1 cellular context compared by ENCODE assay signal in the genomic region with DNA sequence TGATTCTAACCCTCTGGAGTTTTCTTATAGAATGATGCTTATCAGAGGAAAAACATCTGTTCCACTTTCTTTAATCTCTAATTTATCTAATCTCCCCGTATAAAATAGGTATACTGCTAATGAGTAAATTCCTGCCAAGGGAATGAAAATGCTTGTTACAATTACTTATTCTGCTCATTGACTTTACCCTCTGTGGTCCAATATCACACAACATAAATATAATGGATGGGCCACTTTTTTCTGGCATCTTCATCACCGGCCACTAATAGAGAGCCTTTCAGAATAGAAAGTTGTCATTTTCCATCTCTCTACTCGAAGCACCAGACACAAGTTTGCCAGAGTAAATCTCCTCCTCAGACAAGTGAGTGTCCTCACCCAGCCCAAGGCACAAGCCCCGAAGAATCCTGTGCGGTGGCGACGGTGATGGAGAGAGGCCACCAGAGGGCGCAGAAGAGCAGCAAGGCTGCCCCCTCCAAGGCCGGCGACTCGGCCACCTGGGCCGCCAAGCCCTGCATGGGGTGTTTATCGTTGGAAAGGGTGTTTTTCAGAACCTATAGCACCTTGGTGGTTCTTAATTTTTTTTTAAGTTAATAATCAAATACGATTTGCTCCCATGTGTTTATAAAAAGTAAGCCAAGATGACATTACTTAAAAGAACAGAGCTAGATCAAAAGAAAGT.
TF ChIP-seq lines count a peak whose summit lies in the region.

No MANE protein-coding gene starts in this region.

TF ChIP-seq in HepG2, 621 proteins besides CTCF, POLR2A, EP300 and RAD21 (continued from another document and continues in another):
- TF ChIP-seq JUNB (CRISPR knock-in tag; IDR thresholded peaks at IDR 0.05; ENCODE audit: borderline replicate concordance) = no peak
- no peak for TF ChIP-seq MLLT10 (CRISPR knock-in tag; IDR thresholded peaks at IDR 0.05)
- TF ChIP-seq ZNF75D (CRISPR knock-in tag; IDR thresholded peaks at IDR 0.05; ENCODE audit: borderline replicate concordance) = no peak
- TF ChIP-seq MTF1 (CRISPR knock-in tag; IDR thresholded peaks at IDR 0.05) = no peak
- TF ChIP-seq SAP130 (CRISPR knock-in tag; IDR thresholded peaks at IDR 0.05; ENCODE audit: low read depth) = peak; percentile 36; the same call in 1 of the 2 replicates
- no peak for TF ChIP-seq SALL2 (CRISPR knock-in tag; IDR thresholded peaks at IDR 0.05)
- TF ChIP-seq EZH2 (conservative IDR thresholded peaks at IDR 0.05; ENCODE audit: low read depth, low read length) = no peak
- TF ChIP-seq, protein P1, sequence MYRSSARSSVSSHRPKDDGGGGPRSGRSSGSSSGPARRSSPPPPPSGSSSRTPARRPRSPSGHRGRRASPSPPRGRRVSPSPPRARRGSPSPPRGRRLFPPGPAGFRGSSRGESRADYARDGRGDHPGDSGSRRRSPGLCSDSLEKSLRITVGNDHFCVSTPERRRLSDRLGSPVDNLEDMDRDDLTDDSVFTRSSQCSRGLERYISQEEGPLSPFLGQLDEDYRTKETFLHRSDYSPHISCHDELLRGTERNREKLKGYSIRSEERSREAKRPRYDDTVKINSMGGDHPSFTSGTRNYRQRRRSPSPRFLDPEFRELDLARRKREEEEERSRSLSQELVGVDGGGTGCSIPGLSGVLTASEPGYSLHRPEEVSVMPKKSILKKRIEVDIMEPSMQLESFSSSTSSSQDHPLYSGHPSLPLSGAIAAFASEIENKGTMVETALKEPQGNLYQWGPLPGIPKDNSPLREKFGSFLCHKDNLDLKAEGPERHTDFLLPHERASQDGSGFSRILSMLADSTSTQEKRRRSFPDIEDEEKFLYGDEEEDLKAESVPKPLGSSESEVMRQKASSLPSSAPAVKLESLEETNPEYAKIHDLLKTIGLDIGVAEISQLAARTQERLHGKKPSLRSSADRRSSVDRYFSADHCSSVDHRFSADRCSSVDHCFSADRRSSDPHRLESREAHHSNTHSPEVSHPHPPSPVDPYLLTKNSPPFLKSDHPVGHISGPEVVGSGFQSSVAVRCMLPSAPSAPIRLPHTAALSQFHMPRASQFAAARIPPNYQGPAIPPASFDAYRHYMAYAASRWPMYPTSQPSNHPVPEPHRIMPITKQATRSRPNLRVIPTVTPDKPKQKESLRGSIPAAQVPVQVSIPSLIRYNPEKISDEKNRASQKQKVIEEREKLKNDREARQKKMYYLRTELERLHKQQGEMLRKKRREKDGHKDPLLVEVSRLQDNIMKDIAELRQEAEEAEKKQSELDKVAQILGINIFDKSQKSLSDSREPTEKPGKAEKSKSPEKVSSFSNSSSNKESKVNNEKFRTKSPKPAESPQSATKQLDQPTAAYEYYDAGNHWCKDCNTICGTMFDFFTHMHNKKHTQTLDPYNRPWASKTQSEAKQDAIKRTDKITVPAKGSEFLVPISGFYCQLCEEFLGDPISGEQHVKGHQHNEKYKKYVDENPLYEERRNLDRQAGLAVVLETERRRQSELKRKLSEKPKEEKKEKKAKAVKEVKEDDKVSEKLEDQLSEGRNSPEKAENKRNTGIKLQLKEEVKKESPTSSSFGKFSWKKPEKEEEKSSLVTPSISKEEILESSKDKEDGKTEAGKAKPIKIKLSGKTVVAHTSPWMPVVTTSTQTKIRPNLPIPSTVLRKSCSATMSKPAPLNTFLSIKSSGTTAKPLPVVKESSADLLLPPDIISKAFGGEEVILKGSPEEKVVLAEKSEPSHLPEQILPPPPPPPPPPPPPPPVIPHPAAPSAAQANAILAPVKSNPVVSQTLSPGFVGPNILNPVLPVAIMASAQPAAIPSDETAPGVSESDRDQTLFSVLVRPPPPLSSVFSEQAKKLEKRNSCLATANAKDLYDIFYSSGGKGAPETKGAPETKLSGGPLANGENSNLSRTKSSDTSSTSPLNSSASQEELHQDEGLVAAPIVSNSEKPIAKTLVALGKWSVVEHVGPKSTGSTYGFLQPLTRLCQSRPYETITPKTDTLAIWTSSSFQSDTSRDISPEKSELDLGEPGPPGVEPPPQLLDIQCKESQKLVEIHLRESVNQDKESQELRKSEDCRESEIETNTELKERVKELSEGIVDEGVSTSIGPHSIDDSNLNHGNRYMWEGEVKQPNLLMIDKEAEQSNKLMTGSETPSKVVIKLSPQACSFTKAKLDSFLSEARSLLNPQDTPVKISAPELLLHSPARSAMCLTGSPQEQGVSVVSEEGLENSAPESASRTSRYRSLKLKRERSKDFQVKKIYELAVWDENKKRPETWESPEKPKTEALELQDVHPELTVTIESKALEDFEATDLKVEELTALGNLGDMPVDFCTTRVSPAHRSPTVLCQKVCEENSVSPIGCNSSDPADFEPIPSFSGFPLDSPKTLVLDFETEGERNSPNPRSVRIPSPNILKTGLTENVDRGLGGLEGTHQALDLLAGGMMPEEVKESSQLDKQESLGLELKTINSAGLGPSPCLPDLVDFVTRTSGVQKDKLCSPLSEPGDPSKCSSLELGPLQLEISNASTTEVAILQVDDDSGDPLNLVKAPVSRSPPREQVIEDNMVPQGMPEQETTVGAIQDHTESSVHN (CRISPR knock-in tag; IDR thresholded peaks at IDR 0.05) = no peak
- TF ChIP-seq GLI4 (CRISPR knock-in tag; IDR thresholded peaks at IDR 0.05; ENCODE audit: borderline replicate concordance) = no peak
- TF ChIP-seq, protein P2, sequence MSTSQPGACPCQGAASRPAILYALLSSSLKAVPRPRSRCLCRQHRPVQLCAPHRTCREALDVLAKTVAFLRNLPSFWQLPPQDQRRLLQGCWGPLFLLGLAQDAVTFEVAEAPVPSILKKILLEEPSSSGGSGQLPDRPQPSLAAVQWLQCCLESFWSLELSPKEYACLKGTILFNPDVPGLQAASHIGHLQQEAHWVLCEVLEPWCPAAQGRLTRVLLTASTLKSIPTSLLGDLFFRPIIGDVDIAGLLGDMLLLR (CRISPR knock-in tag; IDR thresholded peaks at IDR 0.05) = no peak
- no peak for TF ChIP-seq NONO (IDR thresholded peaks at IDR 0.05)
- no peak for TF ChIP-seq NONO (CRISPR knock-in tag; conservative IDR thresholded peaks at IDR 0.05)
- TF ChIP-seq ZNF761 (CRISPR knock-in tag; conservative IDR thresholded peaks at IDR 0.05) = no peak
- TF ChIP-seq ARHGAP35 (CRISPR knock-in tag; IDR thresholded peaks at IDR 0.05; ENCODE audit: borderline replicate concordance) = no peak
- TF ChIP-seq FOXM1 (CRISPR knock-in tag; IDR thresholded peaks at IDR 0.05) = no peak
- no peak for TF ChIP-seq JDP2 (CRISPR knock-in tag; IDR thresholded peaks at IDR 0.05; ENCODE audit: borderline replicate concordance)
- TF ChIP-seq MEIS1 (CRISPR knock-in tag; IDR thresholded peaks at IDR 0.05; ENCODE audit: borderline replicate concordance) = no peak
- TF ChIP-seq, protein P3, sequence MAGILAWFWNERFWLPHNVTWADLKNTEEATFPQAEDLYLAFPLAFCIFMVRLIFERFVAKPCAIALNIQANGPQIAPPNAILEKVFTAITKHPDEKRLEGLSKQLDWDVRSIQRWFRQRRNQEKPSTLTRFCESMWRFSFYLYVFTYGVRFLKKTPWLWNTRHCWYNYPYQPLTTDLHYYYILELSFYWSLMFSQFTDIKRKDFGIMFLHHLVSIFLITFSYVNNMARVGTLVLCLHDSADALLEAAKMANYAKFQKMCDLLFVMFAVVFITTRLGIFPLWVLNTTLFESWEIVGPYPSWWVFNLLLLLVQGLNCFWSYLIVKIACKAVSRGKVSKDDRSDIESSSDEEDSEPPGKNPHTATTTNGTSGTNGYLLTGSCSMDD (CRISPR knock-in tag; IDR thresholded peaks at IDR 0.05) = no peak
- TF ChIP-seq SATB2 (CRISPR knock-in tag; IDR thresholded peaks at IDR 0.05) = no peak
- TF ChIP-seq, protein P4, sequence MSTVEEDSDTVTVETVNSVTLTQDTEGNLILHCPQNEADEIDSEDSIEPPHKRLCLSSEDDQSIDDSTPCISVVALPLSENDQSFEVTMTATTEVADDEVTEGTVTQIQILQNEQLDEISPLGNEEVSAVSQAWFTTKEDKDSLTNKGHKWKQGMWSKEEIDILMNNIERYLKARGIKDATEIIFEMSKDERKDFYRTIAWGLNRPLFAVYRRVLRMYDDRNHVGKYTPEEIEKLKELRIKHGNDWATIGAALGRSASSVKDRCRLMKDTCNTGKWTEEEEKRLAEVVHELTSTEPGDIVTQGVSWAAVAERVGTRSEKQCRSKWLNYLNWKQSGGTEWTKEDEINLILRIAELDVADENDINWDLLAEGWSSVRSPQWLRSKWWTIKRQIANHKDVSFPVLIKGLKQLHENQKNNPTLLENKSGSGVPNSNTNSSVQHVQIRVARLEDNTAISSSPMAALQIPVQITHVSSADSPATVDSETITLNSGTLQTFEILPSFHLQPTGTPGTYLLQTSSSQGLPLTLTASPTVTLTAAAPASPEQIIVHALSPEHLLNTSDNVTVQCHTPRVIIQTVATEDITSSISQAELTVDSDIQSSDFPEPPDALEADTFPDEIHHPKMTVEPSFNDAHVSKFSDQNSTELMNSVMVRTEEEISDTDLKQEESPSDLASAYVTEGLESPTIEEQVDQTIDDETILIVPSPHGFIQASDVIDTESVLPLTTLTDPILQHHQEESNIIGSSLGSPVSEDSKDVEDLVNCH (CRISPR knock-in tag; IDR thresholded peaks at IDR 0.05) = no peak
- no peak for TF ChIP-seq TCF12 (IDR thresholded peaks at IDR 0.05)
- TF ChIP-seq TCF12 (CRISPR knock-in tag; IDR thresholded peaks at IDR 0.05) = no peak
- TF ChIP-seq TOE1 (CRISPR knock-in tag; IDR thresholded peaks at IDR 0.05) = 0 out of 2 replicates have a peak, but pooled peaks have one; percentile 22
- TF ChIP-seq RBFOX2 (IDR thresholded peaks at IDR 0.05; ENCODE audit: low read depth, low read length) = no peak
- TF ChIP-seq PCBP2 (optimal IDR thresholded peaks at IDR 0.05; ENCODE audit: low read depth, low read length, poor library complexity, severe bottlenecking) = no peak
- TF ChIP-seq HNRNPH1 (optimal IDR thresholded peaks at IDR 0.05; ENCODE audit: low read depth, low read length) = no peak
- TF ChIP-seq RXRA (CRISPR knock-in tag; IDR thresholded peaks at IDR 0.05) = no peak
- TF ChIP-seq ZNF501 (CRISPR knock-in tag; IDR thresholded peaks at IDR 0.05) = peak; percentile 53
- TF ChIP-seq EHMT2 (IDR thresholded peaks at IDR 0.05; ENCODE audit: borderline replicate concordance, low read depth, low read length) = no peak
- TF ChIP-seq, protein P5, sequence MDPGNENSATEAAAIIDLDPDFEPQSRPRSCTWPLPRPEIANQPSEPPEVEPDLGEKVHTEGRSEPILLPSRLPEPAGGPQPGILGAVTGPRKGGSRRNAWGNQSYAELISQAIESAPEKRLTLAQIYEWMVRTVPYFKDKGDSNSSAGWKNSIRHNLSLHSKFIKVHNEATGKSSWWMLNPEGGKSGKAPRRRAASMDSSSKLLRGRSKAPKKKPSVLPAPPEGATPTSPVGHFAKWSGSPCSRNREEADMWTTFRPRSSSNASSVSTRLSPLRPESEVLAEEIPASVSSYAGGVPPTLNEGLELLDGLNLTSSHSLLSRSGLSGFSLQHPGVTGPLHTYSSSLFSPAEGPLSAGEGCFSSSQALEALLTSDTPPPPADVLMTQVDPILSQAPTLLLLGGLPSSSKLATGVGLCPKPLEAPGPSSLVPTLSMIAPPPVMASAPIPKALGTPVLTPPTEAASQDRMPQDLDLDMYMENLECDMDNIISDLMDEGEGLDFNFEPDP (CRISPR knock-in tag; conservative IDR thresholded peaks at IDR 0.05) = no peak
- no peak for TF ChIP-seq KDM6A (CRISPR knock-in tag; IDR thresholded peaks at IDR 0.05; ENCODE audit: low read depth)
- TF ChIP-seq ZSCAN9 (CRISPR knock-in tag; IDR thresholded peaks at IDR 0.05; ENCODE audit: borderline replicate concordance) = no peak
- TF ChIP-seq, protein P6, sequence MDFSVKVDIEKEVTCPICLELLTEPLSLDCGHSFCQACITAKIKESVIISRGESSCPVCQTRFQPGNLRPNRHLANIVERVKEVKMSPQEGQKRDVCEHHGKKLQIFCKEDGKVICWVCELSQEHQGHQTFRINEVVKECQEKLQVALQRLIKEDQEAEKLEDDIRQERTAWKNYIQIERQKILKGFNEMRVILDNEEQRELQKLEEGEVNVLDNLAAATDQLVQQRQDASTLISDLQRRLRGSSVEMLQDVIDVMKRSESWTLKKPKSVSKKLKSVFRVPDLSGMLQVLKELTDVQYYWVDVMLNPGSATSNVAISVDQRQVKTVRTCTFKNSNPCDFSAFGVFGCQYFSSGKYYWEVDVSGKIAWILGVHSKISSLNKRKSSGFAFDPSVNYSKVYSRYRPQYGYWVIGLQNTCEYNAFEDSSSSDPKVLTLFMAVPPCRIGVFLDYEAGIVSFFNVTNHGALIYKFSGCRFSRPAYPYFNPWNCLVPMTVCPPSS (IDR thresholded peaks at IDR 0.05) = no peak
- no peak; the same call in 1 of the 2 replicates for TF ChIP-seq ETV5 (CRISPR knock-in tag; IDR thresholded peaks at IDR 0.05; ENCODE audit: borderline replicate concordance)
- no peak for TF ChIP-seq KDM3A (CRISPR knock-in tag; IDR thresholded peaks at IDR 0.05; ENCODE audit: low read depth)
- no peak for TF ChIP-seq ZNF34 (CRISPR knock-in tag; IDR thresholded peaks at IDR 0.05; ENCODE audit: borderline replicate concordance)
- TF ChIP-seq, protein P7, sequence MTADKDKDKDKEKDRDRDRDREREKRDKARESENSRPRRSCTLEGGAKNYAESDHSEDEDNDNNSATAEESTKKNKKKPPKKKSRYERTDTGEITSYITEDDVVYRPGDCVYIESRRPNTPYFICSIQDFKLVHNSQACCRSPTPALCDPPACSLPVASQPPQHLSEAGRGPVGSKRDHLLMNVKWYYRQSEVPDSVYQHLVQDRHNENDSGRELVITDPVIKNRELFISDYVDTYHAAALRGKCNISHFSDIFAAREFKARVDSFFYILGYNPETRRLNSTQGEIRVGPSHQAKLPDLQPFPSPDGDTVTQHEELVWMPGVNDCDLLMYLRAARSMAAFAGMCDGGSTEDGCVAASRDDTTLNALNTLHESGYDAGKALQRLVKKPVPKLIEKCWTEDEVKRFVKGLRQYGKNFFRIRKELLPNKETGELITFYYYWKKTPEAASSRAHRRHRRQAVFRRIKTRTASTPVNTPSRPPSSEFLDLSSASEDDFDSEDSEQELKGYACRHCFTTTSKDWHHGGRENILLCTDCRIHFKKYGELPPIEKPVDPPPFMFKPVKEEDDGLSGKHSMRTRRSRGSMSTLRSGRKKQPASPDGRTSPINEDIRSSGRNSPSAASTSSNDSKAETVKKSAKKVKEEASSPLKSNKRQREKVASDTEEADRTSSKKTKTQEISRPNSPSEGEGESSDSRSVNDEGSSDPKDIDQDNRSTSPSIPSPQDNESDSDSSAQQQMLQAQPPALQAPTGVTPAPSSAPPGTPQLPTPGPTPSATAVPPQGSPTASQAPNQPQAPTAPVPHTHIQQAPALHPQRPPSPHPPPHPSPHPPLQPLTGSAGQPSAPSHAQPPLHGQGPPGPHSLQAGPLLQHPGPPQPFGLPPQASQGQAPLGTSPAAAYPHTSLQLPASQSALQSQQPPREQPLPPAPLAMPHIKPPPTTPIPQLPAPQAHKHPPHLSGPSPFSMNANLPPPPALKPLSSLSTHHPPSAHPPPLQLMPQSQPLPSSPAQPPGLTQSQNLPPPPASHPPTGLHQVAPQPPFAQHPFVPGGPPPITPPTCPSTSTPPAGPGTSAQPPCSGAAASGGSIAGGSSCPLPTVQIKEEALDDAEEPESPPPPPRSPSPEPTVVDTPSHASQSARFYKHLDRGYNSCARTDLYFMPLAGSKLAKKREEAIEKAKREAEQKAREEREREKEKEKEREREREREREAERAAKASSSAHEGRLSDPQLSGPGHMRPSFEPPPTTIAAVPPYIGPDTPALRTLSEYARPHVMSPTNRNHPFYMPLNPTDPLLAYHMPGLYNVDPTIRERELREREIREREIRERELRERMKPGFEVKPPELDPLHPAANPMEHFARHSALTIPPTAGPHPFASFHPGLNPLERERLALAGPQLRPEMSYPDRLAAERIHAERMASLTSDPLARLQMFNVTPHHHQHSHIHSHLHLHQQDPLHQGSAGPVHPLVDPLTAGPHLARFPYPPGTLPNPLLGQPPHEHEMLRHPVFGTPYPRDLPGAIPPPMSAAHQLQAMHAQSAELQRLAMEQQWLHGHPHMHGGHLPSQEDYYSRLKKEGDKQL (CRISPR knock-in tag; IDR thresholded peaks at IDR 0.05; ENCODE audit: low read depth) = no peak
